ENCODE assay signal across 9 cellular contexts in the genomic region with DNA sequence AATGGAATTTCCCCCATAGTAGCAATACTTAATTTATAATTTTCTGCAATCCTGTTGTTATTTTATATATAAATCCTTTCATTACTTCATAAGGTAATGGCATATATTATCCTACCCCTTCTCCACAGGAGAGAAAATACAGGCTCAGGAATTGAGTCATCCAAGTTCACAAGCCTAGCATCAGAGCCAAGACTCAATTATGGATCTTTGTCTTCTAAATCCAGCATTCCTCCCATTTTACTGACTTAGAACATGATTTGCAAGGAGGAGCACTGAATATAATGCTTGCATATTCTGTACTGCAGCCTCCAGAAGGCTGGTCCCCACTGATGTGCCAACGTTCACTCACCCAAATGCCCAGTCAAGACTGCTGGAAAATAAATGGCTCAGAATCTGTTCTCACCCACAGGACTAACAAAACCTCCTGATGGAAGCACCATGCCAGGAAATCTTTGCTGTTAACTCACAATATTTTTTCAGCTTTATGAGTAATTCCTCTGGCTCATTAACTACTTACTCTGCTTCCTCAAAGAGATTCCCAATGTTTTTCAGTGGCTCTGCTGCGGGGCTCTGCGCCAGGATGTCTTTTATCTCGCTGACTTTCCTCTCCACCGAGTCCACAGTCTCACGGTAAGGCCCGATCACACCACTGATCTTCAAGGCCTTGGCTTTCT. TPM values are rescaled to one million over a fixed set of nuclear protein-coding genes. Genes with fewer than 3 reads are reported as not detected.
A peak's percentile ranks its signal among the peaks of the same experiment; 100 is the strongest.
DNase-seq lines count a peak whose midpoint lies in the region; ATAC-seq and TF ChIP-seq lines count a peak whose summit lies in the region.
"Had no signal": no experiment of that assay in that cellular context is flagged by ENCODE, and none has a peak within 500 bp of the region (broad histone marks: within the 10 kb centered on the region; RNA-seq: fewer than 3 reads in every experiment).

No MANE protein-coding gene starts in this region.

- peak overlapping the region in 1 of 2 donors; percentile 45 for H3K9ac ChIP-seq in stomach smooth muscle (ENCODE audit: low read length in 2 of 2)

- DNase-seq in HCEC 1CT = peak; percentile 65
- DNase-seq in choroid plexus epithelial cell (ENCODE audit: low read depth) = peak; percentile 51
- DNase-seq in kidney tubule cell (ENCODE audit: low spot score) = peak; percentile 86
- no peak for DNase-seq in stimulated activated CD4-positive, alpha-beta T cell treated with anti-CD3 and anti-CD28 coated beads, Interleukin-4, amount 100 ng/mL, for 4 hours
- DNase-seq in T-helper 17 cell = no peak
- no peak for DNase-seq in foreskin melanocyte
- DNase-seq: RPMI8226 had no signal

- ATAC-seq in HG03175 (IDR thresholded peaks at IDR 0.05; ENCODE audit: unreplicated experiment) (no peak), T-helper 17 cell (no peak)

- peaks cover 2% of the 10 kb centered on the region for H3K4me1 Mint-ChIP-seq in T-helper 17 cell

- no peak overlapping the region for H3K4me3 Mint-ChIP-seq in T-helper 17 cell

- no peaks in the 10 kb centered on the region for H3K27me3 ChIP-seq in stomach smooth muscle (ENCODE audit: control insufficient read depth in 1 of 2, insufficient read depth in 2 of 2, low read length in 2 of 2)

- H3K36me3 Mint-ChIP-seq in T-helper 17 cell (ENCODE audit: low read depth) = peaks cover 3% of the 10 kb centered on the region

- no peak overlapping the region for H3K27ac Mint-ChIP-seq in T-helper 17 cell

- peaks cover 15 to 24% of the 10 kb centered on the region in 2 donors for H3K36me3 ChIP-seq in stomach smooth muscle (ENCODE audit: control insufficient read depth in 2 of 2, insufficient read depth in 2 of 2, low read length in 2 of 2)

- H3K4me1 ChIP-seq in stomach smooth muscle (ENCODE audit: control insufficient read depth, insufficient read depth, low read length) = peaks cover 34% of the 10 kb centered on the region

- H3K9me3 ChIP-seq in stomach smooth muscle (ENCODE audit: control insufficient read depth in 2 of 2, low read length in 2 of 2) = no peaks in the 10 kb centered on the region
- H3K9me3 ChIP-seq in T-helper 17 cell (ENCODE audit: control insufficient read depth, low read length, poor library complexity, severe bottlenecking) = no peaks in the 10 kb centered on the region

- peak overlapping the region; percentile 80 for H3K27ac ChIP-seq in stomach smooth muscle (ENCODE audit: low read length)

- no peak overlapping the region for H3K4me3 ChIP-seq in choroid plexus epithelial cell (ENCODE audit: low read depth, low read length)
- no peak overlapping the region for H3K4me3 ChIP-seq in stomach smooth muscle (ENCODE audit: low read length in 2 of 2)

- no peaks in the 10 kb centered on the region for H3K27me3 Mint-ChIP-seq in T-helper 17 cell

- no peak for TF ChIP-seq CTCF in choroid plexus epithelial cell (conservative IDR thresholded peaks at IDR 0.05; ENCODE audit: low read depth, low read length)

RNA-seq across cellular contexts. Expression of a gene that starts 48.6 kb away (rescaled TPM):
- 10 to 100 TPM; 49.4 to 64.5 TPM for total RNA-seq in T-helper 17 cell

Comparison
In these comparisons a context has a peak if more than half of its experiments do, and no peak if none do; other contexts are left out.
1. DNase-seq: peak in HCEC 1CT (single experiment), choroid plexus epithelial cell (single experiment) and kidney tubule cell (single experiment); none in stimulated activated CD4-positive, alpha-beta T cell treated with anti-CD3 and anti-CD28 coated beads, Interleukin-4, amount 100 ng/mL, for 4 hours (0 of 2), T-helper 17 cell (0 of 3) and foreskin melanocyte (single experiment).